ENCODE assay signal across 37 cellular contexts in genomic region chr14:76232782-76233181, GRCh38.
DNase-seq lines count a peak whose midpoint lies in the region; ATAC-seq, FAIRE-seq and TF ChIP-seq lines count a peak whose summit lies in the region.
"Had no signal": no experiment of that assay in that cellular context is flagged by ENCODE, and none has a peak within 500 bp of the region (broad histone marks: within the 10 kb centered on the region; RNA-seq: fewer than 3 reads in every experiment).

No MANE protein-coding gene starts in this region.

- peaks cover 23% of the 10 kb centered on the region for H3K4me1 ChIP-seq in HepG2 (ENCODE audit: insufficient read depth, low read length)
- H3K4me1 ChIP-seq in right lobe of liver: no peaks in the 10 kb centered on the region
- no peaks in the 10 kb centered on the region for H3K4me1 ChIP-seq in esophagus muscularis mucosa
- H3K4me1 ChIP-seq: BE2C, Caco-2 had no signal

- no TSS peak for BruUV-seq in HepG2 (replicated peaks; lab: Mats Ljungman, UMichigan)

- POLR2A ChIA-PET in HepG2 (lab: Yijun Ruan, JAX): no interaction called here

- TF ChIP-seq RAD21 in HepG2 (CRISPR knock-in tag; IDR thresholded peaks at IDR 0.05): no peak

- no peak overlapping the region for H3K4me2 ChIP-seq in HepG2 (ENCODE audit: low read depth, low read length)
- H3K4me2 ChIP-seq: A549; BLaER1; BLaER1 treated with 17β-estradiol and CSF1 and Interleukin-3, amounts not matched to agents 10 nM and 100 nM had no signal

- TF ChIP-seq CTCF in HepG2 (CRISPR knock-in tag; IDR thresholded peaks at IDR 0.05): no peak
- TF ChIP-seq CTCF in right lobe of liver (IDR thresholded peaks at IDR 0.05): no peak
- TF ChIP-seq CTCF in bronchial epithelial cell (IDR thresholded peaks at IDR 0.05; ENCODE audit: insufficient read depth, low read length, severe bottlenecking): no peak
- TF ChIP-seq CTCF in nephron progenitor cell (IDR thresholded peaks at IDR 0.05): no peak
- no peak for TF ChIP-seq CTCF in esophagus muscularis mucosa (IDR thresholded peaks at IDR 0.05)

- FAIRE-seq in HepG2 (lab: Jason Lieb, UNC) (peak; percentile 50), bronchial epithelial cell (lab: Jason Lieb, UNC) (peak; percentile 23)
- FAIRE-seq: A204.1, A549, D721Med had no signal

- intact Hi-C loops in HepG2 (cut with micrococcal nuclease; ENCODE audit: unreplicated experiment): no loop called here
- intact Hi-C loops in right lobe of liver (cut with DNase I): no loop called here
- intact Hi-C loops in esophagus muscularis mucosa (cut with DNase I): no loop called here

- H3K4me3 Mint-ChIP-seq in nephron progenitor cell: no peak overlapping the region
- H3K4me3 Mint-ChIP-seq: B cell; CD14-positive monocyte; CD4-positive, alpha-beta memory T cell; CD4-positive, alpha-beta T cell; CD4-positive, CD25-positive, alpha-beta regulatory T cell; CD8-positive, alpha-beta memory T cell; CD8-positive, alpha-beta T cell had no signal

- no peak overlapping the region for H2AFZ ChIP-seq in HepG2 (ENCODE audit: low read length)

- H3K4me3 ChIP-seq in HepG2 (replicated peaks in 1 of 3; ENCODE audit: insufficient read depth in 1 of 3, low read depth in 2 of 3, low read length in 3 of 3): no peak overlapping the region
- H3K4me3 ChIP-seq in right lobe of liver: no peak overlapping the region
- H3K4me3 ChIP-seq in bronchial epithelial cell (ENCODE audit: low read depth, low read length): no peak overlapping the region
- H3K4me3 ChIP-seq in esophagus muscularis mucosa: no peak overlapping the region
- H3K4me3 ChIP-seq: A549; BLaER1; BLaER1 treated with 17β-estradiol and CSF1 and Interleukin-3, amounts not matched to agents 10 nM and 100 nM had no signal

- H4K20me1 ChIP-seq in HepG2 (ENCODE audit: insufficient read depth, low read length): no peaks in the 10 kb centered on the region
- H4K20me1 ChIP-seq: BLaER1; BLaER1 treated with 17β-estradiol and CSF1 and Interleukin-3, amounts not matched to agents 10 nM and 100 nM had no signal

- H3K4me1 Mint-ChIP-seq in nephron progenitor cell: peaks cover 14% of the 10 kb centered on the region
- H3K4me1 Mint-ChIP-seq: CD4-positive, alpha-beta memory T cell; CD4-positive, CD25-positive, alpha-beta regulatory T cell; CD8-positive, alpha-beta memory T cell had no signal

- H3K79me2 ChIP-seq in HepG2 (ENCODE audit: insufficient read depth, low read length): no peaks in the 10 kb centered on the region

- peak overlapping the region; percentile 37 for H3K27ac ChIP-seq in HepG2 (ENCODE audit: extremely low read length, insufficient read depth, low read length)
- H3K27ac ChIP-seq in right lobe of liver: no peak overlapping the region
- H3K27ac ChIP-seq in esophagus muscularis mucosa (replicated peaks in 1 of 4): no peak overlapping the region
- H3K27ac ChIP-seq: 22Rv1; A549; BLaER1; BLaER1 treated with 17β-estradiol and CSF1 and Interleukin-3, amounts not matched to agents 10 nM and 100 nM; C4-2B had no signal

- TF ChIP-seq POLR2A in HepG2 (IDR thresholded peaks at IDR 0.05; ENCODE audit: insufficient read depth in 1 of 2, low read depth in 2 of 2, low read length in 2 of 2) (no peak), right lobe of liver (IDR thresholded peaks at IDR 0.05) (no peak), esophagus muscularis mucosa (IDR thresholded peaks at IDR 0.05; ENCODE audit: low read depth) (no peak)

- H3K27ac Mint-ChIP-seq in nephron progenitor cell: peak overlapping the region; percentile 49
- H3K27ac Mint-ChIP-seq: B cell; CD14-positive monocyte; CD4-positive, alpha-beta memory T cell; CD4-positive, alpha-beta T cell; CD8-positive, alpha-beta memory T cell; CD8-positive, alpha-beta T cell had no signal

- no peak overlapping the region for H3K9ac ChIP-seq in HepG2 (ENCODE audit: insufficient read depth, low read depth, low read length)
- H3K9ac ChIP-seq: BLaER1; BLaER1 treated with 17β-estradiol and CSF1 and Interleukin-3, amounts not matched to agents 10 nM and 100 nM had no signal

- peaks cover 4% of the 10 kb centered on the region for H3K27me3 Mint-ChIP-seq in nephron progenitor cell (ENCODE audit: low read depth, poor library complexity)
- H3K27me3 Mint-ChIP-seq: B cell; CD4-positive, alpha-beta memory T cell; CD4-positive, alpha-beta T cell; CD4-positive, CD25-positive, alpha-beta regulatory T cell had no signal

- in situ Hi-C loops in HepG2 (cut with HindIII; ENCODE audit: extremely low pct_ligation_motif_present, low pct_unique_long_range_greater_than_20kb): no loop called here

- WGBS in HepG2 (ENCODE audit: low lambda C conversion rate): 42% methylated on average over 3 of the region's 3 CpGs
- WGBS in right lobe of liver (ENCODE audit: insufficient coverage, low coverage, low lambda C conversion rate, missing lambda C conversion rate): 100% methylated on average over 1 of the region's 3 CpGs
- WGBS in esophagus muscularis mucosa: 95% methylated on average over 3 of the region's 3 CpGs

- no peaks in the 10 kb centered on the region for H3K9me3 ChIP-seq in HepG2 (ENCODE audit: low read length)
- H3K9me3 ChIP-seq in right lobe of liver: no peaks in the 10 kb centered on the region
- no peaks in the 10 kb centered on the region for H3K9me3 ChIP-seq in esophagus muscularis mucosa
- H3K9me3 ChIP-seq: A549, BE2C, Caco-2 had no signal

- no peak for TF ChIP-seq EP300 in HepG2 (IDR thresholded peaks at IDR 0.05; ENCODE audit: low read depth in 2 of 2, low read length in 2 of 2)
- TF ChIP-seq EP300 in HepG2 (CRISPR knock-in tag; IDR thresholded peaks at IDR 0.05; ENCODE audit: borderline replicate concordance): no peak
- no peak for TF ChIP-seq EP300 in esophagus muscularis mucosa (IDR thresholded peaks at IDR 0.05)

- CTCF ChIA-PET in HepG2 (lab: Yijun Ruan, JAX; ENCODE audit: low intra/inter-chr PET ratio, low total read pairs): no interaction called here

- no peaks in the 10 kb centered on the region for H3K27me3 ChIP-seq in HepG2 (ENCODE audit: control insufficient read depth in 1 of 2, insufficient read depth in 2 of 2, low read length in 2 of 2)
- no peaks in the 10 kb centered on the region for H3K27me3 ChIP-seq in right lobe of liver
- H3K27me3 ChIP-seq in bronchial epithelial cell (ENCODE audit: control insufficient read depth, insufficient read depth, low read length): no peaks in the 10 kb centered on the region
- H3K27me3 ChIP-seq in esophagus muscularis mucosa: no peaks in the 10 kb centered on the region
- H3K27me3 ChIP-seq: BLaER1; BLaER1 treated with 17β-estradiol and CSF1 and Interleukin-3, amounts not matched to agents 10 nM and 100 nM had no signal

- peaks cover 6% of the 10 kb centered on the region for H3K36me3 Mint-ChIP-seq in nephron progenitor cell (ENCODE audit: low read depth)

- DNase-seq in HepG2 (ENCODE audit: low spot score): peak; percentile 50
- DNase-seq in right lobe of liver: no peak
- no peak for DNase-seq in bronchial epithelial cell (ENCODE audit: low read depth)
- peak; percentile 69 for DNase-seq in left kidney (ENCODE audit: low read depth, low spot score)
- peak; percentile 10 for DNase-seq in nephron progenitor cell
- DNase-seq in esophagus muscularis mucosa (ENCODE audit: extremely low spot score): no peak
- no peak for DNase-seq in SK-N-DZ (ENCODE audit: low spot score)
- DNase-seq in D341Med (ENCODE audit: low spot score): no peak
- DNase-seq: 8988T; ACHN; AML-193; BE2C; C1 segment of cervical spinal cord; Caco-2; Calu3; CD4-positive, alpha-beta memory T cell; CD4-positive, alpha-beta T cell; CD4-positive, CD25-positive, alpha-beta regulatory T cell; CD8-positive, alpha-beta memory T cell; CD8-positive, alpha-beta T cell; COR-L47; DMS 273 treated with DMSO at 0.1 percent for 48 hours; DMS153; DMS53; DMS79; DMS79 treated with DMSO at 0.1 percent for 48 hours; DND-41; EL had no signal

- no peaks in the 10 kb centered on the region; a peak in 1 of 5 replicates for H3K36me3 ChIP-seq in HepG2 (replicated peaks in 1 of 2; ENCODE audit: control insufficient read depth in 1 of 2, insufficient read depth in 2 of 2, low read length in 2 of 2)
- no peaks in the 10 kb centered on the region for H3K36me3 ChIP-seq in right lobe of liver
- H3K36me3 ChIP-seq in bronchial epithelial cell (ENCODE audit: control insufficient read depth, insufficient read depth, low read length): no peaks in the 10 kb centered on the region
- peaks cover 0 to 11% (median 0%) of the 10 kb centered on the region in 4 donors for H3K36me3 ChIP-seq in esophagus muscularis mucosa
- H3K36me3 ChIP-seq: BE2C, BLaER1 had no signal

- ATAC-seq in HepG2 (peak; percentile 88), right lobe of liver (no peak)
- ATAC-seq: A549; CD8-positive, alpha-beta T cell had no signal

- H3K9me3 Mint-ChIP-seq in nephron progenitor cell: peaks cover 6% of the 10 kb centered on the region
- H3K9me3 Mint-ChIP-seq: CD4-positive, alpha-beta T cell had no signal

TF ChIP-seq in HepG2, 621 proteins besides CTCF, POLR2A, EP300 and RAD21 (continues in another document):
- no peak for TF ChIP-seq MIXL1 (CRISPR knock-in tag; IDR thresholded peaks at IDR 0.05)
- TF ChIP-seq ZNF644 (CRISPR knock-in tag; IDR thresholded peaks at IDR 0.05; ENCODE audit: low read depth): peak; percentile 34; the same call in 1 of the 2 replicates
- TF ChIP-seq PAXIP1 (CRISPR knock-in tag; conservative IDR thresholded peaks at IDR 0.05): 0 out of 2 replicates have a peak, but pooled peaks have one; percentile 21
- TF ChIP-seq ZMYM2 (CRISPR knock-in tag; IDR thresholded peaks at IDR 0.05): 0 out of 2 replicates have a peak, but pooled peaks have one; percentile 24
- peak; percentile 58 for TF ChIP-seq ZMYM4 (CRISPR knock-in tag; IDR thresholded peaks at IDR 0.05)

Comparison
In these comparisons a context has a peak if more than half of its experiments do, and no peak if none do; other contexts are left out.
1. DNase-seq: peak in HepG2 (single experiment), left kidney (single experiment) and nephron progenitor cell (single experiment); none in right lobe of liver (0 of 3), bronchial epithelial cell (single experiment), esophagus muscularis mucosa (single experiment), SK-N-DZ (single experiment) and D341Med (single experiment).